Comparison of ENCODE assay signal across 1 cellular context in the genomic region with DNA sequence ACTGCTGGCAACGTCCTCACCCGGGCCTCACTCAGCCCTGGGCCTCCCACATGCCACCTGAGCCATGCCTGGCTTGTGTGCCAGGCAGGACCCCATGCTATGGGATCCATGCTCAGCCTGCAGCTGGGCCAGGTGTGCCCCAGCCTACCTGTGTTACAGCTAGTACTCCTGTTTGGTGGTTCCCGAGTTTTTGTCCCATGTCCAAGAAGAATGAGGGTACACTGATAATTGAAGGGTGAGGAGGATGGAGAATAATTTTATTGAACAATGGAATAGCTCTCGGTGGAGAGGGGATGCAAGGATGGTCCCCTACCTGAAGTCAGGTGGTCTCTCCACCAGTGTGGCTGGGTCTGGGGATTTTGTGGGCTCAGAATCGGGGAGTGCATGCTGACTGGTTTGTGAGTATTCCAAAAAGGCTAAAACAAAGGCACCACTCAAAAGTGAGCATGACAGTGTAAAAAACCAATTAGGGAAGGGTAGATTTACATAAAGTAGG.
TF ChIP-seq lines count a peak whose summit lies in the region.

No MANE protein-coding gene starts in this region.

TF ChIP-seq in HCT116, 20 proteins besides CTCF, POLR2A, EP300 and RAD21:
- no peak for TF ChIP-seq EZH2phosphoT487 (IDR thresholded peaks at IDR 0.05; ENCODE audit: borderline replicate concordance)
- no peak for TF ChIP-seq ZNF274 (IDR thresholded peaks at IDR 0.05; ENCODE audit: low read depth, low read length)
- no peak for TF ChIP-seq ZFX (IDR thresholded peaks at IDR 0.05)
- TF ChIP-seq ATF3 (IDR thresholded peaks at IDR 0.05) = no peak
- TF ChIP-seq, protein P1, sequence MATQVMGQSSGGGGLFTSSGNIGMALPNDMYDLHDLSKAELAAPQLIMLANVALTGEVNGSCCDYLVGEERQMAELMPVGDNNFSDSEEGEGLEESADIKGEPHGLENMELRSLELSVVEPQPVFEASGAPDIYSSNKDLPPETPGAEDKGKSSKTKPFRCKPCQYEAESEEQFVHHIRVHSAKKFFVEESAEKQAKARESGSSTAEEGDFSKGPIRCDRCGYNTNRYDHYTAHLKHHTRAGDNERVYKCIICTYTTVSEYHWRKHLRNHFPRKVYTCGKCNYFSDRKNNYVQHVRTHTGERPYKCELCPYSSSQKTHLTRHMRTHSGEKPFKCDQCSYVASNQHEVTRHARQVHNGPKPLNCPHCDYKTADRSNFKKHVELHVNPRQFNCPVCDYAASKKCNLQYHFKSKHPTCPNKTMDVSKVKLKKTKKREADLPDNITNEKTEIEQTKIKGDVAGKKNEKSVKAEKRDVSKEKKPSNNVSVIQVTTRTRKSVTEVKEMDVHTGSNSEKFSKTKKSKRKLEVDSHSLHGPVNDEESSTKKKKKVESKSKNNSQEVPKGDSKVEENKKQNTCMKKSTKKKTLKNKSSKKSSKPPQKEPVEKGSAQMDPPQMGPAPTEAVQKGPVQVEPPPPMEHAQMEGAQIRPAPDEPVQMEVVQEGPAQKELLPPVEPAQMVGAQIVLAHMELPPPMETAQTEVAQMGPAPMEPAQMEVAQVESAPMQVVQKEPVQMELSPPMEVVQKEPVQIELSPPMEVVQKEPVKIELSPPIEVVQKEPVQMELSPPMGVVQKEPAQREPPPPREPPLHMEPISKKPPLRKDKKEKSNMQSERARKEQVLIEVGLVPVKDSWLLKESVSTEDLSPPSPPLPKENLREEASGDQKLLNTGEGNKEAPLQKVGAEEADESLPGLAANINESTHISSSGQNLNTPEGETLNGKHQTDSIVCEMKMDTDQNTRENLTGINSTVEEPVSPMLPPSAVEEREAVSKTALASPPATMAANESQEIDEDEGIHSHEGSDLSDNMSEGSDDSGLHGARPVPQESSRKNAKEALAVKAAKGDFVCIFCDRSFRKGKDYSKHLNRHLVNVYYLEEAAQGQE (IDR thresholded peaks at IDR 0.05; ENCODE audit: low read depth) = no peak
- TF ChIP-seq ELF1 (IDR thresholded peaks at IDR 0.05; ENCODE audit: borderline replicate concordance, low read depth) = no peak
- TF ChIP-seq SIN3A (IDR thresholded peaks at IDR 0.05; ENCODE audit: low read depth) = no peak
- TF ChIP-seq, protein P2, sequence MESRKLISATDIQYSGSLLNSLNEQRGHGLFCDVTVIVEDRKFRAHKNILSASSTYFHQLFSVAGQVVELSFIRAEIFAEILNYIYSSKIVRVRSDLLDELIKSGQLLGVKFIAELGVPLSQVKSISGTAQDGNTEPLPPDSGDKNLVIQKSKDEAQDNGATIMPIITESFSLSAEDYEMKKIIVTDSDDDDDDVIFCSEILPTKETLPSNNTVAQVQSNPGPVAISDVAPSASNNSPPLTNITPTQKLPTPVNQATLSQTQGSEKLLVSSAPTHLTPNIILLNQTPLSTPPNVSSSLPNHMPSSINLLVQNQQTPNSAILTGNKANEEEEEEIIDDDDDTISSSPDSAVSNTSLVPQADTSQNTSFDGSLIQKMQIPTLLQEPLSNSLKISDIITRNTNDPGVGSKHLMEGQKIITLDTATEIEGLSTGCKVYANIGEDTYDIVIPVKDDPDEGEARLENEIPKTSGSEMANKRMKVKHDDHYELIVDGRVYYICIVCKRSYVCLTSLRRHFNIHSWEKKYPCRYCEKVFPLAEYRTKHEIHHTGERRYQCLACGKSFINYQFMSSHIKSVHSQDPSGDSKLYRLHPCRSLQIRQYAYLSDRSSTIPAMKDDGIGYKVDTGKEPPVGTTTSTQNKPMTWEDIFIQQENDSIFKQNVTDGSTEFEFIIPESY (IDR thresholded peaks at IDR 0.05; ENCODE audit: extremely low read depth, insufficient replicate concordance, low read length) = no peak
- TF ChIP-seq YY1 (IDR thresholded peaks at IDR 0.05; ENCODE audit: extremely low read depth, insufficient replicate concordance, low read depth, low read length) = no peak
- no peak for TF ChIP-seq SP1 (IDR thresholded peaks at IDR 0.05; ENCODE audit: low read depth)
- no peak for TF ChIP-seq JUND (IDR thresholded peaks at IDR 0.05)
- TF ChIP-seq EGR1 (IDR thresholded peaks at IDR 0.05; ENCODE audit: low read depth) = no peak
- no peak for TF ChIP-seq FOSL1 (IDR thresholded peaks at IDR 0.05; ENCODE audit: low read depth)
- TF ChIP-seq POLR2AphosphoS5 (IDR thresholded peaks at IDR 0.05; ENCODE audit: low read depth, low read length) = no peak
